In the genomic region with DNA sequence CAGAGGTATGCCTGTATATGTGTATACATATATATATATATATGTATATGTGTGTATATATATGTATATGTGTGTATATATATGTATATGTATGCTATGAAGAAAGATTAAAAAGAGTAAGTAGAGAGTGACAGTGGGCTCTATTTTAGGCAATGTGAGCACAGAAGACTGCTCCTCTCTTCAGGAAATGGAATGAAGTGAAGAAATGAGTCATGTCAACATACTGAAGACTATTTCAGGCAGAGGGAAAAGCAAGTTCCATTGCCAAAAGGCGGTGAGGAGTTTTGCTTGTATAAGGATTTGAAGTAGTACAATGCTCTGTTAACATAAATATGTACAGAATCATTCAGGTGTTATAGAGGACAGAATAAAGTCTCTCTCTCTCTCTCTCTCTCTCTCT, we compare ENCODE assay signal across 16 cellular contexts.
"Had no signal": no experiment of that assay in that cellular context is flagged by ENCODE, and none has a peak within 500 bp of the region (broad histone marks: within the 10 kb centered on the region; RNA-seq: fewer than 3 reads in every experiment).

No MANE protein-coding gene starts in this region.

- H3K4me1 Mint-ChIP-seq: activated T-helper 17 cell treated with anti-CD3 and anti-CD28 coated beads, Interleukin-2, amount 50 U/mL, for 72 hours; naive thymus-derived CD8-positive, alpha-beta T cell; T-helper 17 cell; WTC11 had no signal

- H3K9me3 ChIP-seq: neutrophil, testis had no signal

- H3K27me3 ChIP-seq: neutrophil, testis had no signal

- H3K27ac ChIP-seq: neutrophil, testis had no signal

- H3K27me3 Mint-ChIP-seq: activated T-helper 17 cell treated with anti-CD3 and anti-CD28 coated beads, Interleukin-2, amount 50 U/mL, for 72 hours; naive thymus-derived CD8-positive, alpha-beta T cell; progenitor cell of endocrine pancreas; stimulated activated naive CD8-positive, alpha-beta T cell treated with anti-CD3 and anti-CD28 coated beads, Interleukin-15, Interleukin-2, amounts not matched to agents 100 ng/mL and 50 ng/mL, for 24 hours; T-helper 17 cell had no signal

- H3K4me3 Mint-ChIP-seq: activated naive CD4-positive, alpha-beta T cell treated with anti-CD3 and anti-CD28 coated beads for 36 hours; activated T-helper 17 cell treated with anti-CD3 and anti-CD28 coated beads, Interleukin-2, amount 50 U/mL, for 72 hours; naive thymus-derived CD8-positive, alpha-beta T cell; stimulated activated naive CD8-positive, alpha-beta T cell treated with anti-CD3 and anti-CD28 coated beads, Interleukin-15, Interleukin-2, amounts not matched to agents 100 ng/mL and 50 ng/mL, for 24 hours; T-helper 17 cell; WTC11 had no signal

- DNase-seq: activated CD4-positive, alpha-beta T cell treated with anti-CD3 and anti-CD28 coated beads for 48 hours; activated naive CD4-positive, alpha-beta T cell treated with anti-CD3 and anti-CD28 coated beads for 36 hours; dorsolateral prefrontal cortex; hypothalamus; left cardiac atrium; naive thymus-derived CD8-positive, alpha-beta T cell; stimulated activated CD4-positive, alpha-beta T cell treated with anti-CD3 and anti-CD28 coated beads, Interleukin-12 subunit alpha, Interleukin-12 subunit beta, amount 100 ng/mL, for 4 hours; stimulated activated CD4-positive, alpha-beta T cell treated with anti-CD3 and anti-CD28 coated beads, Interleukin-2, amount 100 ng/mL, for 48 hours; T-helper 17 cell; testis had no signal

- H3K4me3 ChIP-seq: dorsolateral prefrontal cortex, testis had no signal

- H3K36me3 ChIP-seq: neutrophil had no signal

- H3K36me3 Mint-ChIP-seq: naive thymus-derived CD8-positive, alpha-beta T cell; WTC11 had no signal

- H3K27ac Mint-ChIP-seq: activated naive CD4-positive, alpha-beta T cell treated with anti-CD3 and anti-CD28 coated beads for 36 hours; activated T-helper 17 cell treated with anti-CD3 and anti-CD28 coated beads, Interleukin-2, amount 50 U/mL, for 72 hours; naive thymus-derived CD8-positive, alpha-beta T cell; progenitor cell of endocrine pancreas; stimulated activated naive CD8-positive, alpha-beta T cell treated with anti-CD3 and anti-CD28 coated beads, Interleukin-15, Interleukin-2, amounts not matched to agents 100 ng/mL and 50 ng/mL, for 24 hours; T-helper 17 cell; WTC11 had no signal

- H3K4me1 ChIP-seq: testis had no signal

- H3K9me3 Mint-ChIP-seq: activated naive CD4-positive, alpha-beta T cell treated with anti-CD3 and anti-CD28 coated beads for 36 hours; stimulated activated naive CD8-positive, alpha-beta T cell treated with anti-CD3 and anti-CD28 coated beads, Interleukin-15, Interleukin-2, amounts not matched to agents 100 ng/mL and 50 ng/mL, for 24 hours had no signal

- ATAC-seq: activated T-helper 17 cell treated with anti-CD3 and anti-CD28 coated beads, Interleukin-2, amount 50 U/mL, for 72 hours; left cardiac atrium; naive thymus-derived CD8-positive, alpha-beta T cell; sciatic nerve; T-helper 17 cell; WTC11 had no signal
